Comparison of ENCODE assay signal across 8 cellular contexts in genomic region chr14:102516531-102517411, GRCh38. TPM values are rescaled to one million over a fixed set of nuclear protein-coding genes. Genes with fewer than 3 reads are reported as not detected.
DNase-seq lines count a peak whose midpoint lies in the region; ATAC-seq and TF ChIP-seq lines count a peak whose summit lies in the region.

No MANE protein-coding gene starts in this region.

- peaks cover 0 to 34% (median 20%) of the 10 kb centered on the region in 10 experiments; a peak in 13 of 20 replicates for H3K4me1 ChIP-seq in BLaER1 treated with 17β-estradiol and CSF1 and Interleukin-3, amounts not matched to agents 10 nM and 100 nM
- H3K4me1 ChIP-seq in Loucy (ENCODE audit: insufficient read depth, low read length, poor library complexity, severe bottlenecking) (peaks cover 5% of the 10 kb centered on the region), lung (ENCODE audit: control insufficient read depth in 2 of 2, insufficient read depth in 2 of 2, low read length in 2 of 2) (peaks cover 0 to 3% of the 10 kb centered on the region in 2 donors)

- H3K9ac ChIP-seq in BLaER1 treated with 17β-estradiol and CSF1 and Interleukin-3, amounts not matched to agents 10 nM and 100 nM, result peak overlapping the region; percentile 79 to 100 (median 86)
- peak overlapping the region; percentile 63 for H3K9ac ChIP-seq in Loucy (ENCODE audit: low read depth, low read length, poor library complexity, severe bottlenecking)

- H3K79me2 ChIP-seq in Loucy (ENCODE audit: insufficient read depth, low read length), result no peaks in the 10 kb centered on the region

- peak overlapping the region; percentile 70 to 99 (median 90) for H3K4me2 ChIP-seq in BLaER1 treated with 17β-estradiol and CSF1 and Interleukin-3, amounts not matched to agents 10 nM and 100 nM
- peak overlapping the region; percentile 90 for H3K4me2 ChIP-seq in Loucy (ENCODE audit: low read depth, low read length, poor library complexity, severe bottlenecking)

- H2AFZ ChIP-seq in Loucy (ENCODE audit: low read length), result peak overlapping the region; percentile 99

- H3F3A ChIP-seq in Loucy (ENCODE audit: low read depth), result no peaks in the 10 kb centered on the region

- 1% methylated on average over 69 to 98 of the region's 98 CpGs for WGBS in lung, 2 donors

- H3K9me2 ChIP-seq in Loucy (replicated peaks; ENCODE audit: low read depth, low read length), result no peaks in the 10 kb centered on the region

- H3K36me3 ChIP-seq in BLaER1 treated with 17β-estradiol and CSF1 and Interleukin-3, amounts not matched to agents 10 nM and 100 nM, result no peaks in the 10 kb centered on the region
- H3K36me3 ChIP-seq in Loucy (ENCODE audit: insufficient read depth, low read length) (no peaks in the 10 kb centered on the region), lung (ENCODE audit: control insufficient read depth in 2 of 2, insufficient read depth in 2 of 2, low read length in 2 of 2) (no peaks in the 10 kb centered on the region)

- H3K4me3 ChIP-seq in BLaER1 treated with 17β-estradiol and CSF1 and Interleukin-3, amounts not matched to agents 10 nM and 100 nM, result peak overlapping the region; percentile 70 to 85 (median 78)
- peak overlapping the region; percentile 83 for H3K4me3 ChIP-seq in Loucy (ENCODE audit: low read length, poor library complexity, severe bottlenecking)
- H3K4me3 ChIP-seq in coronary artery, result peak overlapping the region; percentile 79
- peak overlapping the region; percentile 43 for H3K4me3 ChIP-seq in lung

- H3K27ac ChIP-seq in BLaER1 treated with 17β-estradiol and CSF1 and Interleukin-3, amounts not matched to agents 10 nM and 100 nM, result peak overlapping the region; percentile 78 to 98 (median 86)
- H3K27ac ChIP-seq in coronary artery, result peak overlapping the region; percentile 31 to 50
- peak overlapping the region in 1 of 2 donors; percentile 54 for H3K27ac ChIP-seq in lung (ENCODE audit: low read depth in 1 of 2, low read length in 1 of 2)

- peak; percentile 50 to 51 for DNase-seq in activated CD4-positive, alpha-beta T cell treated with anti-CD3 and anti-CD28 coated beads for 24 hours (ENCODE audit: low read depth in 2 of 2)
- DNase-seq in coronary artery (ENCODE audit: low spot score) (peak; percentile 74), lung (ENCODE audit: low spot score) (no peak), GM19240 (ENCODE audit: insufficient read length, low spot score) (no peak)
- DNase-seq in stimulated activated CD8-positive, alpha-beta memory T cell treated with anti-CD3 and anti-CD28 coated beads, Interleukin-12 subunit alpha, Interleukin-12 subunit beta, amount 100 ng/mL, for 1 hour (ENCODE audit: low read depth), result peak; percentile 33

- TF ChIP-seq CTCF in Loucy (conservative IDR thresholded peaks at IDR 0.05; ENCODE audit: low read length) (peak; percentile 66), coronary artery (IDR thresholded peaks at IDR 0.05) (peak; percentile 98), lung (IDR thresholded peaks at IDR 0.05; ENCODE audit: control extremely low read depth, extremely low read depth) (peak; percentile 89)

- no peaks in the 10 kb centered on the region for H3K27me3 ChIP-seq in BLaER1 treated with 17β-estradiol and CSF1 and Interleukin-3, amounts not matched to agents 10 nM and 100 nM
- H3K27me3 ChIP-seq in Loucy (ENCODE audit: insufficient read depth, low read length, poor library complexity, severe bottlenecking) (no peaks in the 10 kb centered on the region), lung (ENCODE audit: control insufficient read depth, insufficient read depth) (no peaks in the 10 kb centered on the region)

- H4K20me1 ChIP-seq in BLaER1 treated with 17β-estradiol and CSF1 and Interleukin-3, amounts not matched to agents 10 nM and 100 nM, result no peaks in the 10 kb centered on the region; a peak in 1 of 22 replicates
- no peaks in the 10 kb centered on the region for H4K20me1 ChIP-seq in Loucy (ENCODE audit: insufficient read depth, low read length, poor library complexity, severe bottlenecking)

- ATAC-seq in GM19395 (IDR thresholded peaks at IDR 0.05; ENCODE audit: unreplicated experiment) (peak; percentile 66), lung (ENCODE audit: insufficient read depth, low FRiP score) (peak; percentile 88)

- H3K9me3 ChIP-seq in BLaER1 treated with 17β-estradiol and CSF1 and Interleukin-3, amounts not matched to agents 10 nM and 100 nM (replicated peaks in 1 of 11), result no peaks in the 10 kb centered on the region
- H3K9me3 ChIP-seq in Loucy (ENCODE audit: insufficient read depth, low read depth, low read length) (no peaks in the 10 kb centered on the region), lung (ENCODE audit: control insufficient read depth in 2 of 2, insufficient read depth in 1 of 2, low read length in 1 of 2) (no peaks in the 10 kb centered on the region)

RNA-seq across cellular contexts. Expression of gene ANKRD9, which starts 7.2 kb away (rescaled TPM):
- 10 to 100 TPM in 1 of 2 donors, 1 to 10 TPM in 1; 4.4 to 21.3 TPM for total RNA-seq in lung
- polyA plus RNA-seq in lung, result 1 to 10 TPM; 7.9 to 8.7 TPM

Comparison
In these comparisons a context has a peak if more than half of its experiments do, and no peak if none do; other contexts are left out.
1. DNase-seq: peak in activated CD4-positive, alpha-beta T cell treated with anti-CD3 and anti-CD28 coated beads for 24 hours (2 of 2), coronary artery (single experiment) and stimulated activated CD8-positive, alpha-beta memory T cell treated with anti-CD3 and anti-CD28 coated beads, Interleukin-12 subunit alpha, Interleukin-12 subunit beta, amount 100 ng/mL, for 1 hour (single experiment); none in lung (single experiment) and GM19240 (single experiment).
2. Peak in every context shown above with its lines, with median percentiles within 50 percentile points of each other: H3K4me3 ChIP-seq and CTCF ChIP-seq.